23 cellular contexts compared by ENCODE assay signal in genomic region chr3:191366675-191367074, GRCh38. TPM values are rescaled to one million over a fixed set of nuclear protein-coding genes. Genes with fewer than 3 reads are reported as not detected.
DNase-seq lines count a peak whose midpoint lies in the region; FAIRE-seq and TF ChIP-seq lines count a peak whose summit lies in the region.
"Had no signal": no experiment of that assay in that cellular context is flagged by ENCODE, and none has a peak within 500 bp of the region (broad histone marks: within the 10 kb centered on the region; RNA-seq: fewer than 3 reads in every experiment).

No MANE protein-coding gene starts in this region.

- intact Hi-C loops in breast epithelium (cut with DNase I; ENCODE audit: low total_unique reads): no loop called here

- TF ChIP-seq CTCF in breast epithelium (IDR thresholded peaks at IDR 0.05): no peak

- H3K4me3 ChIP-seq in breast epithelium: no peak overlapping the region
- H3K4me3 ChIP-seq: psoas muscle, SJCRH30, upper lobe of left lung had no signal

- no peak for TF ChIP-seq POLR2A in breast epithelium (IDR thresholded peaks at IDR 0.05)

- peaks cover 4% of the 10 kb centered on the region for H3K36me3 ChIP-seq in breast epithelium
- H3K36me3 ChIP-seq: SJCRH30 had no signal

- no peaks in the 10 kb centered on the region for H3K4me1 ChIP-seq in breast epithelium
- H3K4me1 ChIP-seq: psoas muscle had no signal

- no peaks in the 10 kb centered on the region for H3K9me3 ChIP-seq in breast epithelium
- H3K9me3 ChIP-seq: psoas muscle, SJCRH30, upper lobe of left lung had no signal

- no peak for FAIRE-seq in urothelium cell line (lab: Jason Lieb, UNC)
- FAIRE-seq: colon had no signal

- no peaks in the 10 kb centered on the region for H3K27me3 ChIP-seq in breast epithelium
- H3K27me3 ChIP-seq: SJCRH30, upper lobe of left lung had no signal

- no peak overlapping the region for H3K27ac ChIP-seq in breast epithelium
- H3K27ac ChIP-seq: epithelial cell of prostate, psoas muscle, SJCRH30 had no signal

- DNase-seq in A172 (ENCODE audit: low spot score): peak; percentile 46
- DNase-seq in H4 (ENCODE audit: low spot score): peak; percentile 59
- peak; percentile 47 for DNase-seq in amniotic epithelial cell (ENCODE audit: low read depth)
- peak; percentile 54 for DNase-seq in iris pigment epithelial cell (ENCODE audit: low read depth)
- no peak for DNase-seq in urothelium cell line (ENCODE audit: low spot score)
- no peak for DNase-seq in NCI-H526 treated with DMSO at 0.1 percent for 48 hours (lab: John Stamatoyannopoulos, UW)
- no peak for DNase-seq in breast epithelium (ENCODE audit: low spot score in 2 of 2)
- DNase-seq in epidermal melanocyte (ENCODE audit: insufficient read length, low spot score): no peak
- DNase-seq: activated effector memory CD4-positive, alpha-beta T cell treated with Interleukin-2 at 50 U/mL for 16 hours; CD4-positive, alpha-beta T cell; DND-41; glutamatergic neuron; immature natural killer cell; NCI-H2029; NCI-H446 treated with DMSO at 0.1 percent for 48 hours; psoas muscle; SJCRH30; stimulated activated naive CD8-positive, alpha-beta T cell treated with anti-CD3 and anti-CD28 coated beads, Interleukin-15, Interleukin-2, amounts not matched to agents 100 U/mL and 50 U/mL, for 24 hours; upper lobe of left lung had no signal

RNA-seq across cellular contexts. Expression of gene UTS2B, which starts 36.3 kb away (rescaled TPM):
- not detected in 2 replicates for total RNA-seq in A172 (2014; rRNA removed; shearing (Covaris generic))
- 0.95 TPM in 1 of 2 replicates, not detected in the other for total RNA-seq in H4 (2014; rRNA removed; shearing (Covaris generic))
- total RNA-seq in breast epithelium: under 1 TPM in 1 of 3 donors, not detected in 2; 0.15 TPM
- total RNA-seq: CD4-positive, alpha-beta T cell; natural killer cell treated with Interleukin-12 subunit alpha and Interleukin-12 subunit beta and Interleukin-15 and Interleukin-18, amount 100 ng/mL, for 72 hours; SJCRH30; T-helper 2 cell treated with Interferon-gamma antibody and Interleukin-4, amounts not matched to agents 100 ng/mL and 5 ng/mL, for 36 hours had no signal

RNA-seq across cellular contexts. Expression of gene CCDC50, which starts 37.5 kb away (rescaled TPM):
- total RNA-seq in A172 (2014; rRNA removed; shearing (Covaris generic)): 94.5 and 110 TPM in 2 replicates
- 106 and 121 TPM in 2 replicates for total RNA-seq in H4 (2014; rRNA removed; shearing (Covaris generic))
- 100 to 1,000 TPM in 1 of 3 donors, 10 to 100 TPM in 2; 86.9 to 101 (median 93.4) TPM for total RNA-seq in breast epithelium

Comparison
In these comparisons a context has a peak if more than half of its experiments do, and no peak if none do; other contexts are left out.
1. DNase-seq: peak in A172 (single experiment), H4 (single experiment), amniotic epithelial cell (single experiment) and iris pigment epithelial cell (single experiment); none in urothelium cell line (single experiment), NCI-H526 treated with DMSO at 0.1 percent for 48 hours (single experiment), breast epithelium (0 of 2) and epidermal melanocyte (single experiment).